In the genomic region with DNA sequence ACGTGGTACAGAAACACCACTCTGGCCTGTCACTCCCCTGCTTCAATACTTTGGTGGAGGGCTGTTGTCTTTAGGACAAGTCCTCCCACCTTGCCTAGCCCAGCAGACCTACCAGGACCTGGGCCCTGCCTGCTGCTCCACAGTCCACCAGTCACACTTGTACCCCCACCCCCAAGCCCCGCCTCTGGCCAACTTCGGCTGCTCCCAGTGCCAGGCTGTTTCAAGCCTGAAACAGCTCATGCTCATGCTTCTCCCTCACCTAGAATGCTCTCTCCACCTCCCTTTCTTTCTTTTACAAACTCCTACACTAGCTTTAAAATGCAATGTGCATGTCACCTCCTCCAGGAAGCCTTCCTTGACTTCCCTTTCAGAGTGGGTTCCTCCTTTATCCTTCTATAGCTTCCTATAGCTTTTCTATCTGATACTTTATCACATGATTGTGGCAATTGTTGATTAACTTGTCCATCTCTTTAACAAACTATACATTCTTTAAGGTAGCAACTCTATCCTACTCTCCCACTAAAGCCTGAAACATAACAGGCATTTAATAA, we compare ENCODE assay signal across 26 cellular contexts. TPM values are rescaled to one million over a fixed set of nuclear protein-coding genes. Genes with fewer than 3 reads are reported as not detected.
"Had no signal": no experiment of that assay in that cellular context is flagged by ENCODE, and none has a peak within 500 bp of the region (broad histone marks: within the 10 kb centered on the region; RNA-seq: fewer than 3 reads in every experiment).

No MANE protein-coding gene starts in this region.

- H3K27ac ChIP-seq: gastrocnemius medialis, left ventricle myocardium inferior, parathyroid adenoma, transverse colon, uterus had no signal

- H3K9me3 Mint-ChIP-seq: activated T-cell treated with anti-CD3 and anti-CD28 coated beads, Interleukin-2, amount 50 U/mL, for 24 hours; activated T-helper 2 cell treated with anti-CD3 and anti-CD28 coated beads, Interferon-gamma antibody, Interleukin-2, Interleukin-4, amounts not matched to agents 10 μg/mL and 5 μg/mL and 100 μg/mL, durations not matched to agents 14 hours and 24 hours and 36 hours; natural killer cell treated with Interleukin-12 subunit alpha and Interleukin-12 subunit beta and Interleukin-15 and Interleukin-18, amount 100 ng/mL, for 72 hours; stimulated activated naive CD8-positive, alpha-beta T cell treated with anti-CD3 and anti-CD28 coated beads, Interleukin-15, amount 100 ng/mL, for 72 hours; WTC11 had no signal

- DNase-seq: activated CD4-positive, alpha-beta T cell treated with anti-CD3 and anti-CD28 coated beads, Interleukin-2, amount 50 U/mL, for 4 hours; activated CD8-positive, alpha-beta memory T cell treated with anti-CD3 and anti-CD28 coated beads for 24 hours; activated CD8-positive, alpha-beta memory T cell treated with anti-CD3 and anti-CD28 coated beads, Interleukin-2, amount 50 U/mL, for 4 hours; activated naive CD4-positive, alpha-beta T cell treated with anti-CD3 and anti-CD28 coated beads, Interleukin-2, amount 50 U/mL, for 16 hours; activated T-cell treated with anti-CD3 and anti-CD28 coated beads, Interleukin-2, amount 50 U/mL, for 24 hours; central memory CD4-positive, alpha-beta T cell; effector memory CD4-positive, alpha-beta T cell; gastrocnemius medialis; hypothalamus; left ventricle myocardium inferior; mammary epithelial cell; stimulated activated CD4-positive, alpha-beta T cell treated with anti-CD3 and anti-CD28 coated beads, Interleukin-1b, Interleukin-23, amount 100 ng/mL, for 48 hours; stimulated activated naive CD8-positive, alpha-beta T cell treated with anti-CD3 and anti-CD28 coated beads, Interleukin-15, amount 100 ng/mL, for 72 hours; T-helper 9 cell; transverse colon; uterus had no signal

- H3K4me1 ChIP-seq: gastrocnemius medialis, left ventricle myocardium inferior, parathyroid adenoma, transverse colon, uterus had no signal

- H3K79me2 ChIP-seq: parathyroid adenoma had no signal

- ATAC-seq: esophagus mucosa; gastrocnemius medialis; natural killer cell treated with Interleukin-12 subunit alpha and Interleukin-12 subunit beta and Interleukin-15 and Interleukin-18, amount 100 ng/mL, for 72 hours; right cardiac atrium; stimulated activated naive CD8-positive, alpha-beta T cell treated with anti-CD3 and anti-CD28 coated beads, Interleukin-15, amount 100 ng/mL, for 72 hours; WTC11 had no signal

- H3K27me3 ChIP-seq: gastrocnemius medialis, transverse colon, uterus had no signal

- H3K4me3 Mint-ChIP-seq: activated T-cell treated with anti-CD3 and anti-CD28 coated beads, Interleukin-2, amount 50 U/mL, for 24 hours; natural killer cell treated with Interleukin-12 subunit alpha and Interleukin-12 subunit beta and Interleukin-15 and Interleukin-18, amount 100 ng/mL, for 72 hours; stimulated activated naive CD8-positive, alpha-beta T cell treated with anti-CD3 and anti-CD28 coated beads, Interleukin-15, amount 100 ng/mL, for 72 hours; WTC11 had no signal

- H2AFZ ChIP-seq: parathyroid adenoma had no signal

- H3K9ac ChIP-seq: parathyroid adenoma had no signal

- H3K27me3 Mint-ChIP-seq: activated T-cell treated with anti-CD3 and anti-CD28 coated beads, Interleukin-2, amount 50 U/mL, for 24 hours; natural killer cell treated with Interleukin-12 subunit alpha and Interleukin-12 subunit beta and Interleukin-15 and Interleukin-18, amount 100 ng/mL, for 72 hours; stimulated activated naive CD8-positive, alpha-beta T cell treated with anti-CD3 and anti-CD28 coated beads, Interleukin-15, amount 100 ng/mL, for 72 hours had no signal

- H3K36me3 ChIP-seq: gastrocnemius medialis, left ventricle myocardium inferior, transverse colon, uterus had no signal

- H3K4me3 ChIP-seq: gastrocnemius medialis, left ventricle myocardium inferior, transverse colon, uterus had no signal

- FAIRE-seq: astrocyte, endothelial cell of umbilical vein had no signal

- H3K9me3 ChIP-seq: gastrocnemius medialis, left ventricle myocardium inferior, transverse colon, uterus had no signal

- H3K27ac Mint-ChIP-seq: activated T-cell treated with anti-CD3 and anti-CD28 coated beads, Interleukin-2, amount 50 U/mL, for 24 hours; activated T-helper 2 cell treated with anti-CD3 and anti-CD28 coated beads, Interferon-gamma antibody, Interleukin-2, Interleukin-4, amounts not matched to agents 10 μg/mL and 5 μg/mL and 100 μg/mL, durations not matched to agents 14 hours and 24 hours and 36 hours; natural killer cell treated with Interleukin-12 subunit alpha and Interleukin-12 subunit beta and Interleukin-15 and Interleukin-18, amount 100 ng/mL, for 72 hours; WTC11 had no signal

- H3K36me3 Mint-ChIP-seq: natural killer cell treated with Interleukin-12 subunit alpha and Interleukin-12 subunit beta and Interleukin-15 and Interleukin-18, amount 100 ng/mL, for 72 hours; WTC11 had no signal

RNA-seq across cellular contexts. Expression of a gene that starts 4.8 kb away (rescaled TPM):
- total RNA-seq: dermis microvascular lymphatic vessel endothelial cell; natural killer cell treated with Interleukin-12 subunit alpha and Interleukin-12 subunit beta and Interleukin-15 and Interleukin-18, amount 100 ng/mL, for 72 hours; pulmonary artery endothelial cell had no signal
- polyA plus RNA-seq: mammary epithelial cell had no signal

RNA-seq across cellular contexts. Expression of a gene that starts 23.6 kb away (rescaled TPM):
- total RNA-seq: dermis microvascular lymphatic vessel endothelial cell; natural killer cell treated with Interleukin-12 subunit alpha and Interleukin-12 subunit beta and Interleukin-15 and Interleukin-18, amount 100 ng/mL, for 72 hours had no signal
- polyA plus RNA-seq: mammary epithelial cell had no signal
